In the genomic region with DNA sequence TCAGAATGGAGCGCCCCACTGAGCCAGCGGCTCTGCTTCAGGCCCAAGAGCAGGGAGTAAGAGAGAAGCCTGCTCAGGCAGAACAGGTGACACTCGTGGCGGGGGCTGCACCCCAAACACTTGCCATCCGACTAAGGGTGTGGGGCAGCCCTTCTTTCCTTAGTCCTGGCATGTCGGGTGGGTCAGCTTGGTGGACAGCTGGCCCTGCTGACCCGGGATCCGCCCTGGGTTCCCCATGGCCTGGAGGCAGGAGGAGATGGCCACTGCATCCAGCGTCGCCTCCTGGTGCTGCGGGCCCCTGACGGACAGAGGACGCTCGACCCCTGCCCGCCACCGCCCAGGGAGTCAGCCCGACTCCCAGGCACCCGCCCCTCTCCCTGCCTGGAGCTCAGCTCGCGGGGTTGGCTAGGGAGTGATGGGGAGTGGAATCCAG, we compare ENCODE assay signal across 7 cellular contexts. TPM values are rescaled to one million over a fixed set of nuclear protein-coding genes. Genes with fewer than 3 reads are reported as not detected.
DNase-seq lines count a peak whose midpoint lies in the region; ATAC-seq and TF ChIP-seq lines count a peak whose summit lies in the region.
"Had no signal": no experiment of that assay in that cellular context is flagged by ENCODE, and none has a peak within 500 bp of the region (broad histone marks: within the 10 kb centered on the region; RNA-seq: fewer than 3 reads in every experiment).

No MANE protein-coding gene starts in this region.

- H3K9me3 ChIP-seq in SJCRH30 (replicated peaks) (no peaks in the 10 kb centered on the region), subcutaneous abdominal adipose tissue (ENCODE audit: control insufficient read depth in 5 of 5, low read length in 5 of 5) (no peaks in the 10 kb centered on the region)

- DNase-seq in SJCRH30 = no peak
- no peak for DNase-seq in glutamatergic neuron
- DNase-seq in DMS153 (lab: John Stamatoyannopoulos, UW) = no peak
- no peak for DNase-seq in stimulated activated naive CD4-positive, alpha-beta T cell (lab: John Stamatoyannopoulos, UW)
- DNase-seq: NCI-H1694 had no signal

- peak overlapping the region in 4 of 5 donors; percentile 72 to 86 (median 82) for H3K9ac ChIP-seq in subcutaneous abdominal adipose tissue (ENCODE audit: low read length in 5 of 5)

- H3K27ac Mint-ChIP-seq in glutamatergic neuron (ENCODE audit: unreplicated experiment) = no peak overlapping the region

- peaks cover 10% of the 10 kb centered on the region for H3K4me1 Mint-ChIP-seq in glutamatergic neuron (ENCODE audit: low read depth, unreplicated experiment)

- peaks cover 18% of the 10 kb centered on the region for H3K27me3 Mint-ChIP-seq in glutamatergic neuron (ENCODE audit: unreplicated experiment)

- H3K4me3 ChIP-seq in SJCRH30 = peak overlapping the region; percentile 63
- H3K4me3 ChIP-seq in subcutaneous abdominal adipose tissue (ENCODE audit: low read depth in 1 of 5, low read length in 5 of 5) = peak overlapping the region; percentile 59 to 97 (median 91)

- H3K36me3 Mint-ChIP-seq in glutamatergic neuron (ENCODE audit: unreplicated experiment) = peaks cover 8% of the 10 kb centered on the region

- ATAC-seq in GM18907 (IDR thresholded peaks at IDR 0.05; ENCODE audit: unreplicated experiment) = no peak

- peaks cover 11% of the 10 kb centered on the region for H3K9me3 Mint-ChIP-seq in glutamatergic neuron (ENCODE audit: unreplicated experiment)

- H3K27me3 ChIP-seq in SJCRH30 = no peaks in the 10 kb centered on the region
- H3K27me3 ChIP-seq in subcutaneous abdominal adipose tissue (ENCODE audit: control insufficient read depth in 5 of 5, insufficient read depth in 4 of 5, low read length in 5 of 5) = no peaks in the 10 kb centered on the region

- no peaks in the 10 kb centered on the region for H3K36me3 ChIP-seq in SJCRH30
- H3K36me3 ChIP-seq in subcutaneous abdominal adipose tissue (ENCODE audit: control insufficient read depth in 5 of 5, insufficient read depth in 5 of 5, low read length in 5 of 5) = peaks cover 0 to 7% (median 3%) of the 10 kb centered on the region in 5 donors

- TF ChIP-seq CTCF in glutamatergic neuron (IDR thresholded peaks at IDR 0.05; ENCODE audit: partially characterized antibody, unreplicated experiment) = no peak

- H3K4me1 ChIP-seq in SJCRH30 = no peaks in the 10 kb centered on the region
- peaks cover 0 to 41% (median 26%) of the 10 kb centered on the region in 5 donors for H3K4me1 ChIP-seq in subcutaneous abdominal adipose tissue (ENCODE audit: control insufficient read depth in 5 of 5, insufficient read depth in 5 of 5, low read length in 5 of 5)

- peak overlapping the region; percentile 71 for H3K4me3 Mint-ChIP-seq in glutamatergic neuron (ENCODE audit: unreplicated experiment)

- no peak overlapping the region for H3K27ac ChIP-seq in SJCRH30
- H3K27ac ChIP-seq in subcutaneous abdominal adipose tissue (ENCODE audit: low read depth, low read length) = no peak overlapping the region

RNA-seq across cellular contexts. Expression of gene PAOX, which starts 1.2 kb away (rescaled TPM):
- total RNA-seq in SJCRH30 (2014; rRNA removed; shearing (Covaris generic)) = not detected in 2 replicates
- 12.7 TPM for total RNA-seq in glutamatergic neuron (ENCODE audit: unreplicated experiment)

RNA-seq across cellular contexts. Expression of gene ECHS1, which starts 4.7 kb away (rescaled TPM):
- total RNA-seq in SJCRH30 (2014; rRNA removed; shearing (Covaris generic)) = 63.6 and 65.7 TPM in 2 replicates
- total RNA-seq in glutamatergic neuron (ENCODE audit: unreplicated experiment) = 64.2 TPM

RNA-seq across cellular contexts. Expression of gene MTG1, which starts 16.1 kb away (rescaled TPM):
- 21.7 and 26.4 TPM in 2 replicates for total RNA-seq in SJCRH30 (2014; rRNA removed; shearing (Covaris generic))
- total RNA-seq in glutamatergic neuron (ENCODE audit: unreplicated experiment) = 76.4 TPM

RNA-seq across cellular contexts. Expression of gene FUOM, which starts 20.0 kb away (rescaled TPM):
- total RNA-seq in SJCRH30 (2014; rRNA removed; shearing (Covaris generic)) = not detected in 2 replicates
- total RNA-seq in glutamatergic neuron (ENCODE audit: unreplicated experiment) = 13.0 TPM

RNA-seq across cellular contexts. Expression of gene PRAP1, which starts 30.7 kb away (rescaled TPM):
- total RNA-seq in SJCRH30 (2014; rRNA removed; shearing (Covaris generic)) = not detected in 2 replicates
- total RNA-seq in glutamatergic neuron (ENCODE audit: unreplicated experiment) = not detected

Comparison
In these comparisons a context has a peak if more than half of its experiments do, and no peak if none do; other contexts are left out.
1. RNA of gene PAOX, which starts 1.2 kb away (total RNA-seq): 12.7 TPM in glutamatergic neuron (single experiment); not detected in SJCRH30; every median in the first group is over 10 times any median in the second.